ENCODE assay signal across 8 cellular contexts in genomic region chr16:83953796-83954576, GRCh38. TPM values are rescaled to one million over a fixed set of nuclear protein-coding genes. Genes with fewer than 3 reads are reported as not detected.
A peak's percentile ranks its signal among the peaks of the same experiment; 100 is the strongest.
DNase-seq lines count a peak whose midpoint lies in the region; ATAC-seq and TF ChIP-seq lines count a peak whose summit lies in the region.

No MANE protein-coding gene starts in this region.

- DNase-seq in A673 (ENCODE audit: low spot score): peak; percentile 37
- peak; percentile 58 for DNase-seq in GM10266 (ENCODE audit: extremely low spot score)
- DNase-seq in NCI-H1105 treated with DMSO at 0.1 percent for 48 hours (lab: John Stamatoyannopoulos, UW): peak; percentile 30
- DNase-seq in astrocyte of the cerebellum (ENCODE audit: low read depth): no peak
- DNase-seq in suprapubic skin (ENCODE audit: low spot score in 2 of 2): no peak

- peak overlapping the region; percentile 40 for H3K4me3 ChIP-seq in A673 (ENCODE audit: low read depth, low read length, poor library complexity, severe bottlenecking)
- H3K4me3 ChIP-seq in astrocyte of the cerebellum (ENCODE audit: low read depth, low read length): peak overlapping the region; percentile 40
- peak overlapping the region; percentile 65 for H3K4me3 ChIP-seq in suprapubic skin

- no peak for ATAC-seq in GM18502 (IDR thresholded peaks at IDR 0.05; ENCODE audit: poor library complexity, unreplicated experiment)
- ATAC-seq in HG03457 (IDR thresholded peaks at IDR 0.05; ENCODE audit: unreplicated experiment): no peak

- intact Hi-C loops in A673 (cut with micrococcal nuclease; ENCODE audit: unreplicated experiment): loop anchor here (5.0 kb wide), 1 partner anchor 127 kb away; no protein-coding TSS in a partner anchor

- CTCF ChIA-PET in A673 (lab: Charles Lee): interaction anchor here (0.6 kb wide), 1 partner anchor 11 kb away, joined by 3 read pairs; no protein-coding TSS in a partner anchor

- H3K4me1 ChIP-seq in A673 (ENCODE audit: insufficient read depth, low read length, poor library complexity, severe bottlenecking): peaks cover 22% of the 10 kb centered on the region
- peaks cover 28% of the 10 kb centered on the region for H3K4me1 ChIP-seq in suprapubic skin

- TF ChIP-seq POLR2A in suprapubic skin (IDR thresholded peaks at IDR 0.05): no peak

- H3K9me3 ChIP-seq in A673 (ENCODE audit: low read depth, low read length, poor library complexity, severe bottlenecking) (no peaks in the 10 kb centered on the region), suprapubic skin (no peaks in the 10 kb centered on the region)

- in situ Hi-C loops in astrocyte of the cerebellum (cut with HindIII; ENCODE audit: low sequenced_read_pairs): no loop called here

- 13% methylated on average over 18 of the region's 19 CpGs for WGBS in suprapubic skin

- H3K36me3 ChIP-seq in A673 (ENCODE audit: insufficient read depth, low read length, poor library complexity, severe bottlenecking) (no peaks in the 10 kb centered on the region), suprapubic skin (peaks cover 7% of the 10 kb centered on the region)

- H3K27ac ChIP-seq in A673 (ENCODE audit: low read depth, low read length, poor library complexity, severe bottlenecking) (no peak overlapping the region), layer of hippocampus (ENCODE audit: low read depth, low read length) (peak overlapping the region; percentile 66), suprapubic skin (peak overlapping the region; percentile 92)

- POLR2A ChIA-PET in A673 (lab: Charles Lee; ENCODE audit: low non-redundant PET): no interaction called here

- TF ChIP-seq CTCF in A673 (conservative IDR thresholded peaks at IDR 0.05; ENCODE audit: low read depth, low read length): peak; percentile 47
- TF ChIP-seq CTCF in GM10266 (IDR thresholded peaks at IDR 0.05; ENCODE audit: control insufficient read depth, insufficient read depth, low read depth, missing control alignments): peak; percentile 53
- peak; percentile 66 for TF ChIP-seq CTCF in astrocyte of the cerebellum (IDR thresholded peaks at IDR 0.05; ENCODE audit: low read depth, low read length, missing control alignments)
- peak in 1 of 2 donors; percentile 51 for TF ChIP-seq CTCF in suprapubic skin (IDR thresholded peaks at IDR 0.05)

- TSS peak; percentile 64 for BruUV-seq in A673 (replicated peaks; lab: Mats Ljungman, UMichigan)

- H3K27me3 ChIP-seq in A673 (replicated peaks; ENCODE audit: insufficient read depth, low read depth, low read length, poor library complexity) (no peaks in the 10 kb centered on the region), layer of hippocampus (ENCODE audit: control insufficient read depth, insufficient read depth, low read length) (no peaks in the 10 kb centered on the region), suprapubic skin (no peaks in the 10 kb centered on the region)

- TF ChIP-seq EP300 in suprapubic skin (IDR thresholded peaks at IDR 0.05): no peak

RNA-seq across cellular contexts. Expression of gene OSGIN1, which starts 0.9 kb away (rescaled TPM):
- total RNA-seq in A673 (2021) (1.2 and 2.4 TPM in 2 replicates), suprapubic skin (1 to 10 TPM; 1.0 to 2.2 (median 1.5) TPM)

RNA-seq across cellular contexts. Expression of gene NECAB2, which starts 14.1 kb away (rescaled TPM):
- total RNA-seq in A673 (2021) (0.76 and 0.80 TPM in 2 replicates), suprapubic skin (not detected)

RNA-seq across cellular contexts. Expression of gene MLYCD, which starts 55.1 kb away (rescaled TPM):
- total RNA-seq in A673 (2021): 2.0 and 2.5 TPM in 2 replicates
- total RNA-seq in suprapubic skin: 10 to 100 TPM in 1 of 4 donors, 1 to 10 TPM in 3; 4.4 to 23.7 (median 5.7) TPM

Comparison
In these comparisons a context has a peak if more than half of its experiments do, and no peak if none do; other contexts are left out.
1. DNase-seq: peak in A673 (single experiment), GM10266 (single experiment) and NCI-H1105 treated with DMSO at 0.1 percent for 48 hours (single experiment); none in astrocyte of the cerebellum (single experiment) and suprapubic skin (0 of 2).
2. Peak in every context shown above with its lines, with median percentiles within 50 percentile points of each other: H3K4me3 ChIP-seq.